In genomic region chr19:35689836-35690235, GRCh38 we compare ENCODE assay signal across 20 cellular contexts. TPM values are rescaled to one million over a fixed set of nuclear protein-coding genes. Genes with fewer than 3 reads are reported as not detected.
"Had no signal": no experiment of that assay in that cellular context is flagged by ENCODE, and none has a peak within 500 bp of the region (broad histone marks: within the 10 kb centered on the region; RNA-seq: fewer than 3 reads in every experiment).

No MANE protein-coding gene starts in this region.

- H3K36me3 ChIP-seq: ascending aorta, heart left ventricle, left lung had no signal

- H3K4me3 ChIP-seq: ascending aorta, heart left ventricle, left lung, mucosa of descending colon had no signal

- H3K27ac ChIP-seq: ascending aorta, heart left ventricle, left lung, VCaP had no signal

- DNase-seq: activated CD4-positive, alpha-beta T cell treated with anti-CD3 and anti-CD28 coated beads for 1 hour; activated CD4-positive, alpha-beta T cell treated with anti-CD3 and anti-CD28 coated beads, Interleukin-2, amount 50 U/mL, for 4 hours; activated naive CD4-positive, alpha-beta T cell treated with Interleukin-2 at 50 U/mL for 16 hours; activated naive CD8-positive, alpha-beta T cell treated with anti-CD3 and anti-CD28 coated beads, Interleukin-2, amount 50 U/mL, for 24 hours; activated T-cell treated with anti-CD3 and anti-CD28 coated beads for 4 hours; heart left ventricle; left lung; mucosa of descending colon; naive thymus-derived CD4-positive, alpha-beta T cell had no signal

- H3K4me1 ChIP-seq: ascending aorta, left lung had no signal

- H3K27me3 ChIP-seq: ascending aorta, heart left ventricle had no signal

- H3K9me3 ChIP-seq: ascending aorta, heart left ventricle, left lung, mucosa of descending colon had no signal

- ATAC-seq: activated naive CD8-positive, alpha-beta T cell treated with anti-CD3 and anti-CD28 coated beads, Interleukin-2, amount 50 U/mL, for 24 hours; esophagus mucosa; heart left ventricle; left lung; mucosa of descending colon; naive thymus-derived CD4-positive, alpha-beta T cell; stimulated activated effector memory CD8-positive, alpha-beta T cell treated with anti-CD3 and anti-CD28 coated beads, Interleukin-12 subunit alpha, Interleukin-12 subunit beta, amount 100 ng/mL, for 72 hours had no signal

RNA-seq across cellular contexts. Expression of gene ZBTB32, which starts 14.5 kb away (rescaled TPM):
- total RNA-seq: ascending aorta, bronchial epithelial cell, cerebellum, dermis microvascular lymphatic vessel endothelial cell, esophagus mucosa, frontal cortex, renal cortical epithelial cell had no signal
- polyA plus RNA-seq: heart left ventricle; keratinocyte; naive thymus-derived CD4-positive, alpha-beta T cell had no signal

RNA-seq across cellular contexts. Expression of gene UPK1A, which starts 23.5 kb away (rescaled TPM):
- total RNA-seq: ascending aorta, bronchial epithelial cell, cerebellum, dermis microvascular lymphatic vessel endothelial cell, frontal cortex, heart left ventricle, left lung, mucosa of descending colon, renal cortical epithelial cell had no signal
- polyA plus RNA-seq: heart left ventricle; naive thymus-derived CD4-positive, alpha-beta T cell had no signal

RNA-seq across cellular contexts. Expression of gene ETV2, which starts 48.3 kb away (rescaled TPM):
- total RNA-seq: renal cortical epithelial cell; T-helper 1 cell treated with Interleukin-12 subunit alpha and Interleukin-12 subunit beta and Interleukin-4 antibody, amounts not matched to agents 30 ng/mL and 1 ng/mL, for 36 hours had no signal
